ENCODE assay signal across 8 cellular contexts in genomic region chr10:13346280-13346819, GRCh38. TPM values are rescaled to one million over a fixed set of nuclear protein-coding genes. Genes with fewer than 3 reads are reported as not detected.
DNase-seq lines count a peak whose midpoint lies in the region; ATAC-seq and TF ChIP-seq lines count a peak whose summit lies in the region.

No MANE protein-coding gene starts in this region.

- CTCF ChIA-PET in activated B cell treated with CpG ODN at 0.5 μM for 24 hours (lab: Charles Lee) = no interaction called here

- POLR2A ChIA-PET in activated B cell treated with CpG ODN at 0.5 μM for 24 hours (lab: Charles Lee) = no interaction called here

- TF ChIP-seq CTCF in activated B cell treated with CpG ODN at 0.5 μM for 24 hours (IDR thresholded peaks at IDR 0.05) = no peak

- H3K27me3 Mint-ChIP-seq in activated T-cell treated with anti-CD3 and anti-CD28 coated beads, Interleukin-2, amount 50 U/mL, for 4 hours (ENCODE audit: low read depth) = no peaks in the 10 kb centered on the region
- H3K27me3 Mint-ChIP-seq in activated B cell treated with CpG ODN at 0.5 μM for 24 hours = no peaks in the 10 kb centered on the region

- H3K36me3 Mint-ChIP-seq in activated T-cell treated with anti-CD3 and anti-CD28 coated beads, Interleukin-2, amount 50 U/mL, for 4 hours (ENCODE audit: insufficient read depth) = peaks cover 9% of the 10 kb centered on the region
- H3K36me3 Mint-ChIP-seq in activated B cell treated with CpG ODN at 0.5 μM for 24 hours (ENCODE audit: low read depth) = peaks cover 12% of the 10 kb centered on the region

- H3K4me3 Mint-ChIP-seq in activated T-cell treated with anti-CD3 and anti-CD28 coated beads, Interleukin-2, amount 50 U/mL, for 4 hours = peak overlapping the region; percentile 83
- H3K4me3 Mint-ChIP-seq in activated B cell treated with CpG ODN at 0.5 μM for 24 hours = peak overlapping the region; percentile 82

- intact Hi-C loops in activated B cell treated with CpG ODN at 0.5 μM for 24 hours (cut with micrococcal nuclease) = loop anchor here (5.0 to 10.0 kb wide), 2 partner anchors 1302 to 1821 kb away; partner anchors contain the start of genes NMT2 and UPF2
- intact Hi-C loops in sciatic nerve (cut with DNase I) = no loop called here

- peaks cover 47% of the 10 kb centered on the region for H3K4me1 Mint-ChIP-seq in activated T-cell treated with anti-CD3 and anti-CD28 coated beads, Interleukin-2, amount 50 U/mL, for 4 hours (ENCODE audit: low read depth)
- peaks cover 45% of the 10 kb centered on the region for H3K4me1 Mint-ChIP-seq in activated B cell treated with CpG ODN at 0.5 μM for 24 hours

- peak overlapping the region; percentile 83 for H3K27ac Mint-ChIP-seq in activated B cell treated with CpG ODN at 0.5 μM for 24 hours

- H3K9me3 Mint-ChIP-seq in activated T-cell treated with anti-CD3 and anti-CD28 coated beads, Interleukin-2, amount 50 U/mL, for 4 hours = no peaks in the 10 kb centered on the region
- no peaks in the 10 kb centered on the region for H3K9me3 Mint-ChIP-seq in activated B cell treated with CpG ODN at 0.5 μM for 24 hours

- ATAC-seq in activated T-cell treated with anti-CD3 and anti-CD28 coated beads, Interleukin-2, amount 50 U/mL, for 4 hours = no peak
- ATAC-seq in activated B cell treated with CpG ODN at 0.5 μM for 24 hours (ENCODE audit: low read depth) (no peak), sciatic nerve (peak; percentile 18), GM18868 (IDR thresholded peaks at IDR 0.05; ENCODE audit: unreplicated experiment) (no peak)

- DNase-seq in activated T-cell treated with anti-CD3 and anti-CD28 coated beads, Interleukin-2, amount 50 U/mL, for 4 hours = no peak
- no peak for DNase-seq in activated T-cell treated with anti-CD3 and anti-CD28 coated beads, Interleukin-2, amount 50 U/mL, for 48 hours
- DNase-seq in activated B cell treated with CpG ODN at 0.5 μM for 24 hours = no peak
- peak; percentile 28 for DNase-seq in glomerular visceral epithelial cell (ENCODE audit: extremely low spot score)
- no peak for DNase-seq in sciatic nerve (ENCODE audit: low spot score)
- no peak for DNase-seq in NOMO-1 (lab: John Stamatoyannopoulos, UW; ENCODE audit: unreplicated experiment in 2 of 2)
- no peak for DNase-seq in stimulated activated CD4-positive, alpha-beta T cell treated with anti-CD3 and anti-CD28 coated beads, Interleukin-4, amount 100 ng/mL, for 4 hours

RNA-seq across cellular contexts. Expression of gene SEPHS1, which starts 1.7 kb away (rescaled TPM):
- total RNA-seq in activated T-cell treated with anti-CD3 and anti-CD28 coated beads, Interleukin-2, amount 50 U/mL, for 4 hours = 10 to 100 TPM; 43.4 to 56.2 (median 48.5) TPM
- total RNA-seq in activated B cell treated with CpG ODN at 0.5 μM for 24 hours (36.7 and 38.0 TPM in 2 replicates), sciatic nerve (34.8 TPM)

RNA-seq across cellular contexts. Expression of gene PHYH, which starts 46.5 kb away (rescaled TPM):
- total RNA-seq in activated T-cell treated with anti-CD3 and anti-CD28 coated beads, Interleukin-2, amount 50 U/mL, for 4 hours = 1 to 10 TPM; 5.9 to 7.5 (median 6.0) TPM
- total RNA-seq in activated B cell treated with CpG ODN at 0.5 μM for 24 hours (10.4 and 10.8 TPM in 2 replicates), sciatic nerve (21.7 TPM)
